In genomic region chr10:85548038-85548437, GRCh38 we compare ENCODE assay signal across 8 cellular contexts.
DNase-seq lines count a peak whose midpoint lies in the region; ATAC-seq lines count a peak whose summit lies in the region.

No MANE protein-coding gene starts in this region.

- H3K4me3 ChIP-seq in CD4-positive, alpha-beta memory T cell (ENCODE audit: low read length in 2 of 2), result no peak overlapping the region

- H3K27ac ChIP-seq in CD4-positive, alpha-beta memory T cell (ENCODE audit: low read depth, low read length), result no peak overlapping the region

- peaks cover 12 to 14% of the 10 kb centered on the region in 2 donors for H3K27me3 Mint-ChIP-seq in CD4-positive, alpha-beta memory T cell
- H3K27me3 Mint-ChIP-seq in activated naive CD8-positive, alpha-beta T cell treated with anti-CD3 and anti-CD28 coated beads, Interleukin-2, amount 50 U/mL, for 24 hours, result peaks cover 15% of the 10 kb centered on the region

- no peaks in the 10 kb centered on the region for H3K27me3 ChIP-seq in CD4-positive, alpha-beta memory T cell (ENCODE audit: insufficient read depth, low read length)

- intact Hi-C loops in CD4-positive, alpha-beta memory T cell (cut with micrococcal nuclease), result loop anchor here (2.0 kb wide), 1 partner anchor 65 kb away; no protein-coding TSS in a partner anchor

- peaks cover 0 to 6% (median 2%) of the 10 kb centered on the region in 4 donors for H3K4me1 Mint-ChIP-seq in CD4-positive, alpha-beta memory T cell
- no peaks in the 10 kb centered on the region for H3K4me1 Mint-ChIP-seq in activated naive CD8-positive, alpha-beta T cell treated with anti-CD3 and anti-CD28 coated beads, Interleukin-2, amount 50 U/mL, for 24 hours

- no peak overlapping the region for H3K27ac Mint-ChIP-seq in CD4-positive, alpha-beta memory T cell
- H3K27ac Mint-ChIP-seq in activated naive CD8-positive, alpha-beta T cell treated with anti-CD3 and anti-CD28 coated beads, Interleukin-2, amount 50 U/mL, for 24 hours, result no peak overlapping the region

- ATAC-seq in GM18873 (IDR thresholded peaks at IDR 0.05; ENCODE audit: low FRiP score, unreplicated experiment), result peak; percentile 60
- ATAC-seq in HG03060 (IDR thresholded peaks at IDR 0.05; ENCODE audit: low read depth, unreplicated experiment), result peak; percentile 93
- ATAC-seq in activated naive CD8-positive, alpha-beta T cell treated with anti-CD3 and anti-CD28 coated beads, Interleukin-2, amount 50 U/mL, for 24 hours, result no peak

- peaks cover 0 to 4% (median 0%) of the 10 kb centered on the region in 8 donors for H3K9me3 Mint-ChIP-seq in CD4-positive, alpha-beta memory T cell
- no peaks in the 10 kb centered on the region for H3K9me3 Mint-ChIP-seq in activated naive CD8-positive, alpha-beta T cell treated with anti-CD3 and anti-CD28 coated beads, Interleukin-2, amount 50 U/mL, for 24 hours

- no peaks in the 10 kb centered on the region for H3K9me3 ChIP-seq in CD4-positive, alpha-beta memory T cell (ENCODE audit: control insufficient read depth in 1 of 2, low read length in 2 of 2)

- H3K36me3 Mint-ChIP-seq in CD4-positive, alpha-beta memory T cell, result no peaks in the 10 kb centered on the region
- no peaks in the 10 kb centered on the region for H3K36me3 Mint-ChIP-seq in activated naive CD8-positive, alpha-beta T cell treated with anti-CD3 and anti-CD28 coated beads, Interleukin-2, amount 50 U/mL, for 24 hours (ENCODE audit: low read depth)

- CTCF ChIA-PET in CD4-positive, alpha-beta memory T cell (lab: Charles Lee; ENCODE audit: partially characterized antibody), result no interaction called here

- no peaks in the 10 kb centered on the region for H3K4me1 ChIP-seq in CD4-positive, alpha-beta memory T cell (ENCODE audit: insufficient read depth, low read length)

- H3K4me3 Mint-ChIP-seq in CD4-positive, alpha-beta memory T cell, result no peak overlapping the region
- H3K4me3 Mint-ChIP-seq in activated naive CD8-positive, alpha-beta T cell treated with anti-CD3 and anti-CD28 coated beads, Interleukin-2, amount 50 U/mL, for 24 hours, result no peak overlapping the region

- H3K36me3 ChIP-seq in CD4-positive, alpha-beta memory T cell (ENCODE audit: insufficient read depth, low read length), result no peaks in the 10 kb centered on the region

- POLR2A ChIA-PET in CD4-positive, alpha-beta memory T cell (lab: Charles Lee; ENCODE audit: partially characterized antibody), result no interaction called here

- DNase-seq in CD4-positive, alpha-beta memory T cell, result peak in 4 of 5 donors; percentile 13 to 33 (median 31)
- DNase-seq in NCI-H460 (ENCODE audit: extremely low read depth, low read depth), result peak; percentile 29
- peak; percentile 81 for DNase-seq in astrocyte of the hippocampus (ENCODE audit: low read depth, low spot score)
- DNase-seq in kidney tubule cell (ENCODE audit: low spot score), result peak; percentile 68
- DNase-seq in NK-92 treated with Interleukin-12 subunit alpha and Interleukin-12 subunit beta, amount 100 ng/mL, for 24 hours (lab: John Stamatoyannopoulos, UW), result no peak
- no peak for DNase-seq in activated naive CD8-positive, alpha-beta T cell treated with anti-CD3 and anti-CD28 coated beads, Interleukin-2, amount 50 U/mL, for 24 hours

Comparison
In these comparisons a context has a peak if more than half of its experiments do, and no peak if none do; other contexts are left out.
1. DNase-seq: peak in CD4-positive, alpha-beta memory T cell (4 of 5), NCI-H460 (single experiment), astrocyte of the hippocampus (single experiment) and kidney tubule cell (single experiment); none in NK-92 treated with Interleukin-12 subunit alpha and Interleukin-12 subunit beta, amount 100 ng/mL, for 24 hours (single experiment) and activated naive CD8-positive, alpha-beta T cell treated with anti-CD3 and anti-CD28 coated beads, Interleukin-2, amount 50 U/mL, for 24 hours (single experiment).